Comparison of ENCODE assay signal across 3 cellular contexts in genomic region chr15:89632563-89633430, GRCh38.
TF ChIP-seq lines count a peak whose summit lies in the region.

No MANE protein-coding gene starts in this region.

TF ChIP-seq in SK-N-SH, 30 proteins besides CTCF, POLR2A, EP300 and RAD21:
- TF ChIP-seq RFX5 (IDR thresholded peaks at IDR 0.05; ENCODE audit: low read length) (no peak), USF2 (IDR thresholded peaks at IDR 0.05; ENCODE audit: borderline replicate concordance, low read depth, low read length) (no peak), GABPA (IDR thresholded peaks at IDR 0.05; ENCODE audit: low read depth) (no peak), NFIC (IDR thresholded peaks at IDR 0.05; ENCODE audit: borderline replicate concordance) (no peak), TAF1 (IDR thresholded peaks at IDR 0.05; ENCODE audit: borderline replicate concordance, low read depth, low read length) (no peak), PBX3 (IDR thresholded peaks at IDR 0.05) (no peak), RXRA (IDR thresholded peaks at IDR 0.05; ENCODE audit: borderline replicate concordance, low read depth) (no peak), ELF1 (IDR thresholded peaks at IDR 0.05) (no peak), SIN3A (IDR thresholded peaks at IDR 0.05; ENCODE audit: borderline replicate concordance, low read depth, low read length) (no peak), EZH2phosphoT487 (IDR thresholded peaks at IDR 0.05; ENCODE audit: borderline replicate concordance, low read depth) (no peak), FOXJ3 (CRISPR knock-in tag; IDR thresholded peaks at IDR 0.05) (no peak), IRF3 (IDR thresholded peaks at IDR 0.05; ENCODE audit: low read depth, low read length) (no peak), JUND (IDR thresholded peaks at IDR 0.05) (no peak), CHD2 (IDR thresholded peaks at IDR 0.05; ENCODE audit: low read length, partially characterized antibody) (no peak)
TF ChIP-seq in SK-N-SH: peak in this region for 0.

TF ChIP-seq in SK-N-SH treated with all-trans-retinoic acid at 6 μM for 48 hours, 23 proteins besides CTCF, POLR2A, EP300 and RAD21:
- TF ChIP-seq TOX (CRISPR knock-in tag; IDR thresholded peaks at IDR 0.05; ENCODE audit: borderline replicate concordance) = no peak
- no peak for TF ChIP-seq CSRNP3 (CRISPR knock-in tag; IDR thresholded peaks at IDR 0.05)
- no peak for TF ChIP-seq ARNTL (CRISPR knock-in tag; IDR thresholded peaks at IDR 0.05; ENCODE audit: borderline replicate concordance, low read depth)
- no peak for TF ChIP-seq TCF4 (CRISPR knock-in tag; IDR thresholded peaks at IDR 0.05; ENCODE audit: borderline replicate concordance)
- no peak for TF ChIP-seq TSHZ2 (CRISPR knock-in tag; IDR thresholded peaks at IDR 0.05)
- no peak for TF ChIP-seq ZFP3 (CRISPR knock-in tag; IDR thresholded peaks at IDR 0.05)
- TF ChIP-seq ZFP30 (CRISPR knock-in tag; IDR thresholded peaks at IDR 0.05) = no peak
- TF ChIP-seq ISL1 (CRISPR knock-in tag; IDR thresholded peaks at IDR 0.05) = no peak
- TF ChIP-seq ESRRG (CRISPR knock-in tag; IDR thresholded peaks at IDR 0.05) = no peak

TF ChIP-seq in HCT116, 20 proteins besides CTCF, POLR2A, EP300 and RAD21:
- no peak for TF ChIP-seq ZBTB33 (IDR thresholded peaks at IDR 0.05; ENCODE audit: extremely low read depth, insufficient replicate concordance, low read length)
- no peak for TF ChIP-seq SIN3A (IDR thresholded peaks at IDR 0.05; ENCODE audit: low read depth)
- no peak for TF ChIP-seq YY1 (IDR thresholded peaks at IDR 0.05; ENCODE audit: extremely low read depth, insufficient replicate concordance, low read depth, low read length)
